8 cellular contexts compared by ENCODE assay signal in the genomic region with DNA sequence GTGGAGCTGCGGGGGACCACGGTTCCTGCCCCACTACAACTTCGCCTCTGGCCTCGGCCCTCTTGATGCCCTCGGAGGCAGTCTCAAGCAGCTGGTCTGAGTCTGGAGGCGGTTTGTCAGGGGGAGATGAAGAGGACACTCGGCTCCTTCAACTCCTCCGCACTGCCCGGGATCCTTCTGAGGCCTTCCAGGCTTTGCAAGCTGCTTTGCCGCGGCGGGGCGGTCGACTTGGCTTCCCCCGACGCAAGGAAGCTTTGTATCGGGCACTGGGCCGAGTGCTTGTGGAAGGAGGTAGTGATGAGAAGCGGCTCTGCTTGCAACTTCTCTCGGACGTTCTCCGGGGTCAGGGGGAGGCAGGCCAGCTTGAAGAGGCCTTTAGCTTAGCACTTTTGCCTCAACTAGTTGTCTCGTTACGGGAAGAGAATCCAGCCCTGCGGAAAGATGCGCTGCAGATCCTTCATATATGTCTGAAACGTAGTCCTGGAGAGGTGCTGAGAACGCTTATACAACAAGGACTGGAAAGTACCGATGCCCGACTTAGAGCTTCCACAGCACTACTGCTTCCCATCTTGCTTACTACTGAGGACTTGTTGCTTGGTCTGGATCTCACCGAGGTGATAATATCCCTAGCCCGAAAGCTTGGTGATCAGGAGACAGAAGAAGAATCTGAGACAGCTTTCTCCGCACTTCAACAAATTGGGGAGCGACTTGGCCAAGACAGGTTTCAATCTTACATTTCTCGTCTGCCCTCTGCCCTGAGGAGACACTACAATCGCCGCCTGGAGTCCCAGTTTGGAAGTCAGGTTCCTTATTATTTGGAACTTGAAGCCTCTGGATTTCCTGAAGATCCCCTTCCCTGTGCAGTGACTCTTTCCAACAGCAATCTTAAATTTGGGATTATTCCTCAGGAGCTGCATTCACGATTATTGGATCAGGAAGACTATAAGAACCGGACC. TPM values are rescaled to one million over a fixed set of nuclear protein-coding genes. Genes with fewer than 3 reads are reported as not detected.
DNase-seq lines count a peak whose midpoint lies in the region; ATAC-seq and TF ChIP-seq lines count a peak whose summit lies in the region.

No MANE protein-coding gene starts in this region.

- ATAC-seq in DND-41 (ENCODE audit: insufficient read depth, low read depth) (no peak), GM21390 (IDR thresholded peaks at IDR 0.05; ENCODE audit: unreplicated experiment) (peak; percentile 2)

- TF ChIP-seq CTCF in DND-41 (IDR thresholded peaks at IDR 0.05; ENCODE audit: borderline replicate concordance, extremely low read depth, low read length, poor library complexity, severe bottlenecking), result peak; percentile 2
- no peak for TF ChIP-seq CTCF in kidney epithelial cell (IDR thresholded peaks at IDR 0.05; ENCODE audit: insufficient read depth, low read length, poor library complexity, severe bottlenecking)

- H3K27me3 ChIP-seq in DND-41 (ENCODE audit: insufficient read depth, low read length, poor library complexity) (no peaks in the 10 kb centered on the region), kidney epithelial cell (ENCODE audit: control insufficient read depth, insufficient read depth, low read length) (no peaks in the 10 kb centered on the region)

- H3K4me3 ChIP-seq in DND-41 (ENCODE audit: low read depth in 1 of 2, low read length in 2 of 2), result peak overlapping the region; percentile 88 to 89
- H3K4me3 ChIP-seq in kidney epithelial cell (ENCODE audit: low read depth, low read length), result peak overlapping the region; percentile 77

- H3K4me2 ChIP-seq in DND-41 (ENCODE audit: insufficient read depth, low read length), result peak overlapping the region; percentile 87

- H3K36me3 ChIP-seq in DND-41 (ENCODE audit: insufficient read depth, low read length) (no peaks in the 10 kb centered on the region; the same call in 1 of the 2 replicates), kidney epithelial cell (ENCODE audit: control insufficient read depth, insufficient read depth, low read length) (no peaks in the 10 kb centered on the region)

- H3K79me2 ChIP-seq in DND-41 (ENCODE audit: insufficient read depth, low read length), result peaks cover 97% of the 10 kb centered on the region

- DNase-seq in DND-41 (no peak), NCI-H748 (lab: John Stamatoyannopoulos, UW; ENCODE audit: unreplicated experiment) (peak; percentile 72), caudate nucleus (lab: John Stamatoyannopoulos, UW) (peak in 44 of 61 donors; percentile 32 to 84 (median 66)), kidney epithelial cell (ENCODE audit: low read depth) (no peak), GF-D8 (lab: John Stamatoyannopoulos, UW) (no peak), GDM1 (lab: John Stamatoyannopoulos, UW) (no peak)
- peak; percentile 0 to 3 for DNase-seq in stimulated activated CD8-positive, alpha-beta memory T cell treated with anti-CD3 and anti-CD28 coated beads, Interleukin-7, amount 100 ng/mL, for 48 hours (ENCODE audit: extremely low read depth in 1 of 2, low read depth in 1 of 2)

- H3K27ac ChIP-seq in DND-41 (ENCODE audit: low read length) (peak overlapping the region; percentile 86), caudate nucleus (ENCODE audit: low read depth, low read length) (peak overlapping the region; percentile 93)

- peaks cover 36% of the 10 kb centered on the region for H4K20me1 ChIP-seq in DND-41 (ENCODE audit: insufficient read depth, low read length)

- H3K9me3 ChIP-seq in DND-41 (ENCODE audit: insufficient read depth, low read length, severe bottlenecking), result no peaks in the 10 kb centered on the region

- peak overlapping the region; percentile 73 for H3K9ac ChIP-seq in DND-41 (ENCODE audit: low read depth, low read length)

- peak overlapping the region; percentile 94 for H2AFZ ChIP-seq in DND-41 (ENCODE audit: low read depth, low read length)

- peaks cover 75% of the 10 kb centered on the region for H3K4me1 ChIP-seq in DND-41 (ENCODE audit: insufficient read depth, low read length)

RNA-seq across cellular contexts. Expression of a gene that starts 0.9 kb away (rescaled TPM):
- 12.2 and 23.1 TPM in 2 replicates for total RNA-seq in kidney epithelial cell

RNA-seq across cellular contexts. Expression of a gene that starts 1.1 kb away (rescaled TPM):
- 12.4 and 12.9 TPM in 2 replicates for total RNA-seq in kidney epithelial cell

Comparison
In these comparisons a context has a peak if more than half of its experiments do, and no peak if none do; other contexts are left out.
1. DNase-seq: peak in NCI-H748 (single experiment), caudate nucleus (44 of 61) and stimulated activated CD8-positive, alpha-beta memory T cell treated with anti-CD3 and anti-CD28 coated beads, Interleukin-7, amount 100 ng/mL, for 48 hours (2 of 2); none in DND-41 (single experiment), kidney epithelial cell (single experiment), GF-D8 (single experiment) and GDM1 (single experiment).